13 cellular contexts compared by ENCODE assay signal in the genomic region with DNA sequence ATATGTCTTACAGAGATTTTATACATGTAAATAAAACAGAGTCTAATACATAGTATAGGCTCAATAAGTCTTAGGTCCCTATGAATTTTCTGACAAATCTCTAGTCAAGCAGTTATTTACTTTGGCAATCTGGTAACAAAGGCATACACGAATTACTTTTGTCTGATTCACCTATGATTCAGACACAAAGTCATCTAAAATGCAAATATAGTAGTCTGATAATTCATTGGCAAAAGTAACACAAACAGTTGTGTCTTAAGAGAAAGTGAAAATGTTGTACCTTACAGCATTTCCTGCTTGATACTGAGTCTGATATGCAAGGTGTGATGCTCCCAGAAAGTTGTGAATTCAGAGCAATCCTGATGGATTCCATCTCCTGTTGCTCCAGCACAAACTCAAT.
DNase-seq lines count a peak whose midpoint lies in the region; ATAC-seq and TF ChIP-seq lines count a peak whose summit lies in the region.
"Had no signal": no experiment of that assay in that cellular context is flagged by ENCODE, and none has a peak within 500 bp of the region (broad histone marks: within the 10 kb centered on the region; RNA-seq: fewer than 3 reads in every experiment).

No MANE protein-coding gene starts in this region.

- H3K79me2 ChIP-seq in GM23248 (ENCODE audit: insufficient read depth), result no peaks in the 10 kb centered on the region

- H3K4me2 ChIP-seq in GM23248 (ENCODE audit: unreplicated experiment), result peak overlapping the region; percentile 7
- H3K4me2 ChIP-seq: KMS-11 had no signal

- H3K36me3 ChIP-seq in GM23248 (ENCODE audit: low read depth), result no peaks in the 10 kb centered on the region
- H3K36me3 ChIP-seq in transverse colon, result no peaks in the 10 kb centered on the region
- no peaks in the 10 kb centered on the region for H3K36me3 ChIP-seq in MG63
- H3K36me3 ChIP-seq in aorta (ENCODE audit: control insufficient read depth in 1 of 2, insufficient read depth in 2 of 2, low read length in 1 of 2), result no peaks in the 10 kb centered on the region
- H3K36me3 ChIP-seq: gastrocnemius medialis, right atrium auricular region had no signal

- H3K9me3 ChIP-seq in GM23248 (ENCODE audit: low read depth) (no peaks in the 10 kb centered on the region), transverse colon (no peaks in the 10 kb centered on the region), MG63 (no peaks in the 10 kb centered on the region), aorta (ENCODE audit: control insufficient read depth, low read length) (no peaks in the 10 kb centered on the region)
- H3K9me3 ChIP-seq: gastrocnemius medialis, right atrium auricular region had no signal

- H3K9me2 ChIP-seq in GM23248 (ENCODE audit: insufficient read depth), result no peaks in the 10 kb centered on the region

- no peaks in the 10 kb centered on the region for H4K20me1 ChIP-seq in GM23248 (ENCODE audit: insufficient read depth)

- no peaks in the 10 kb centered on the region for H3K36me3 Mint-ChIP-seq in activated T-helper 17 cell treated with anti-CD3 and anti-CD28 coated beads, Interleukin-2, amount 50 U/mL, for 72 hours (ENCODE audit: low read depth)

- H3K27ac Mint-ChIP-seq in activated T-helper 17 cell treated with anti-CD3 and anti-CD28 coated beads, Interleukin-2, amount 50 U/mL, for 72 hours, result peak overlapping the region; percentile 76

- no peaks in the 10 kb centered on the region for H3K9me3 Mint-ChIP-seq in activated T-helper 17 cell treated with anti-CD3 and anti-CD28 coated beads, Interleukin-2, amount 50 U/mL, for 72 hours

- WGBS in GM23248 (ENCODE audit: low coverage in 1 of 2, low lambda C conversion rate in 2 of 2, missing lambda C conversion rate in 2 of 2), 2 experiments, result 0% methylated on average over 1 of the region's 1 CpG
- 14 to 34% methylated on average over 1 of the region's 1 CpG for WGBS in transverse colon (ENCODE audit: low coverage in 1 of 2), 2 donors
- WGBS in aorta, 2 donors, result 7 to 8% methylated on average over 1 of the region's 1 CpG

- peak; percentile 36 for ATAC-seq in activated T-helper 17 cell treated with anti-CD3 and anti-CD28 coated beads, Interleukin-2, amount 50 U/mL, for 72 hours (replicated peaks)
- ATAC-seq in aorta (ENCODE audit: low FRiP score) (no peak), GM21360 (IDR thresholded peaks at IDR 0.05; ENCODE audit: unreplicated experiment) (no peak)
- ATAC-seq: gastrocnemius medialis had no signal

- no peak for TF ChIP-seq EP300 in transverse colon (IDR thresholded peaks at IDR 0.05; ENCODE audit: low read depth)

- no peak overlapping the region for H3K9ac ChIP-seq in GM23248
- H3K9ac ChIP-seq: KMS-11 had no signal

- no peaks in the 10 kb centered on the region for H3K27me3 Mint-ChIP-seq in activated T-helper 17 cell treated with anti-CD3 and anti-CD28 coated beads, Interleukin-2, amount 50 U/mL, for 72 hours

- in situ Hi-C loops in GM23248 (cut with MboI) (no loop called here), transverse colon (cut with MboI; ENCODE audit: low pct_ligation_motif_present in 1 of 4, low pct_unique_long_range_greater_than_20kb in 1 of 4, low sequenced_read_pairs in 3 of 4) (no loop called here)

- peaks cover 23% of the 10 kb centered on the region for H3F3A ChIP-seq in GM23248 (ENCODE audit: insufficient read depth)

- peak overlapping the region; percentile 34; the same call in 1 of the 2 replicates for H3K27ac ChIP-seq in GM23248
- no peak overlapping the region for H3K27ac ChIP-seq in transverse colon
- no peak overlapping the region for H3K27ac ChIP-seq in aorta (ENCODE audit: low read depth in 1 of 2, low read length in 2 of 2)
- H3K27ac ChIP-seq: gastrocnemius medialis, KMS-11, right atrium auricular region had no signal

- TF ChIP-seq CTCF in fibroblast of pulmonary artery (IDR thresholded peaks at IDR 0.05; ENCODE audit: low read length, missing control alignments) (no peak), transverse colon (IDR thresholded peaks at IDR 0.05) (no peak)

- H3K4me1 ChIP-seq in GM23248 (ENCODE audit: insufficient read depth) (peaks cover 35% of the 10 kb centered on the region), transverse colon (no peaks in the 10 kb centered on the region), aorta (ENCODE audit: control insufficient read depth in 1 of 2, insufficient read depth in 2 of 2, low read length in 2 of 2) (no peaks in the 10 kb centered on the region)
- H3K4me1 ChIP-seq: gastrocnemius medialis, right atrium auricular region had no signal

- peaks cover 6% of the 10 kb centered on the region for H3K4me1 Mint-ChIP-seq in activated T-helper 17 cell treated with anti-CD3 and anti-CD28 coated beads, Interleukin-2, amount 50 U/mL, for 72 hours

- H3K27me3 ChIP-seq in GM23248 (replicated peaks; ENCODE audit: insufficient read depth) (no peaks in the 10 kb centered on the region), transverse colon (no peaks in the 10 kb centered on the region), MG63 (no peaks in the 10 kb centered on the region), aorta (ENCODE audit: control insufficient read depth in 1 of 2, insufficient read depth in 2 of 2, low read length in 1 of 2) (no peaks in the 10 kb centered on the region)
- H3K27me3 ChIP-seq: gastrocnemius medialis, right atrium auricular region had no signal

- no peak for TF ChIP-seq POLR2A in transverse colon (IDR thresholded peaks at IDR 0.05)

- peak; percentile 30 for DNase-seq in AG20443 (ENCODE audit: low spot score)
- DNase-seq in GM23248, result peak; percentile 84
- DNase-seq in fibroblast of pulmonary artery (ENCODE audit: low read depth), result peak; percentile 54
- no peak for DNase-seq in transverse colon
- no peak for DNase-seq in MG63
- DNase-seq in aorta, result no peak
- DNase-seq: gastrocnemius medialis, NCI-H2171, substantia nigra had no signal

- intact Hi-C loops in transverse colon (cut with DNase I; ENCODE audit: low total_unique reads), result no loop called here
- intact Hi-C loops in aorta (cut with DNase I), result loop anchor here in 1 of 2 donors (5.0 kb wide), 1 partner anchor 47 kb away; no protein-coding TSS in a partner anchor

- H3K4me3 Mint-ChIP-seq in activated T-helper 17 cell treated with anti-CD3 and anti-CD28 coated beads, Interleukin-2, amount 50 U/mL, for 72 hours, result peak overlapping the region; percentile 56

- H3K4me3 ChIP-seq in GM23248 (no peak overlapping the region), fibroblast of pulmonary artery (replicated peaks; ENCODE audit: low read depth, low read length) (no peak overlapping the region), transverse colon (no peak overlapping the region), MG63 (no peak overlapping the region), aorta (ENCODE audit: low read length in 2 of 2) (no peak overlapping the region)
- H3K4me3 ChIP-seq: gastrocnemius medialis, right atrium auricular region had no signal

- H2AFZ ChIP-seq in GM23248, result no peak overlapping the region

Comparison
In these comparisons a context has a peak if more than half of its experiments do, and no peak if none do; other contexts are left out.
1. DNase-seq: peak in AG20443 (single experiment), GM23248 (single experiment) and fibroblast of pulmonary artery (single experiment); none in transverse colon (single experiment), MG63 (single experiment) and aorta (0 of 2).